ENCODE assay signal across 18 cellular contexts in the genomic region with DNA sequence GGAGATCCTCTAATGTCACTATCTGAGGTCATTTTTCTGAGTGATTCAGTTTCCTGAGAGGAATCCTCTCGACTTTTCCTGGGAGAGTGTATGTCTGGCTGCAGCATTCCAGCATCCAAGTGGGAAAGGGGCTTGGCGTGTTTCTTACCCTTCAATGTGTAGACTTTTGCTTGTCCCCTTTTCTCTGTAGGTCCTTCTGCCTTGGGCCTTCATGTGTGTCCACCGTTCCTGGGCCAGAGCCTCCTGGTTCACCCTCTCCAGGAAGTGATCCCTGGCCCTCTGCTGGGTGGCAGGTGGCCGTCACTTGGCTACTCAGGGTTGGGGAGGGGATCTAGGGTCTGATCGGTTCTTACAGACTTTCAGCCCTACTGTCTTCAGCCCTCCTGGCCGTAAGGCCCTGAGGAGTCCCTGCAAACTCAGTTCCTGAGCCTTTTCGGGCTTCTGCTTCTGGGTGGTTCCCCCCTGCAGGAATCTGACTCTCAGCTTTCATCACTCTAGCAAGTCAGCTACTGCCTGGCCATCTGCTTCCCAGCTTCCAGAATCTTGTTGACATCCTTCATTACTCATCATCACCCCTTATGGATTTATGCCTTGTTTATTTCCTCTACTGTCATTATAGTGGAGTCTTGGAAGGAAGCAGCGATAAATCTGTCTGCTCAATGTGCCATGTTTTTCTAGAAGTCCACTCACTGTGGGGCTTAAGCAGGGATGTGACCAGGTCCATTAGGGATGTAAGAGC. TPM values are rescaled to one million over a fixed set of nuclear protein-coding genes. Genes with fewer than 3 reads are reported as not detected.
DNase-seq lines count a peak whose midpoint lies in the region; ATAC-seq and TF ChIP-seq lines count a peak whose summit lies in the region.
"Had no signal": no experiment of that assay in that cellular context is flagged by ENCODE, and none has a peak within 500 bp of the region (broad histone marks: within the 10 kb centered on the region; RNA-seq: fewer than 3 reads in every experiment).

No MANE protein-coding gene starts in this region.

- peaks cover 2% of the 10 kb centered on the region for H3K9me3 Mint-ChIP-seq in activated naive CD8-positive, alpha-beta T cell treated with anti-CD3 and anti-CD28 coated beads, Interleukin-2, amount 10 ng/mL, durations not matched to agents 7 days and 5 days
- peaks cover 3% of the 10 kb centered on the region for H3K9me3 Mint-ChIP-seq in activated naive CD8-positive, alpha-beta T cell treated with anti-CD3 and anti-CD28 coated beads for 36 hours
- H3K9me3 Mint-ChIP-seq: activated T-helper 1 cell treated with anti-CD3 and anti-CD28 coated beads, Interleukin-12 subunit alpha, Interleukin-12 subunit beta, Interleukin-2, Interleukin-4 antibody, amounts not matched to agents 30 ng/mL and 10 ng/mL and 1 ng/mL, durations not matched to agents 14 hours and 24 hours and 36 hours had no signal

- no peaks in the 10 kb centered on the region for H3K9me3 ChIP-seq in RWPE2 (ENCODE audit: severe bottlenecking)
- H3K9me3 ChIP-seq in vagina, result no peaks in the 10 kb centered on the region
- H3K9me3 ChIP-seq: pancreas had no signal

- TF ChIP-seq POLR2A in vagina (IDR thresholded peaks at IDR 0.05), result no peak

- no peak overlapping the region for H3K27ac Mint-ChIP-seq in activated naive CD8-positive, alpha-beta T cell treated with anti-CD3 and anti-CD28 coated beads, Interleukin-2, amount 10 ng/mL, durations not matched to agents 7 days and 5 days
- H3K27ac Mint-ChIP-seq in activated naive CD8-positive, alpha-beta T cell treated with anti-CD3 and anti-CD28 coated beads for 36 hours, result no peak overlapping the region
- H3K27ac Mint-ChIP-seq: activated T-helper 1 cell treated with anti-CD3 and anti-CD28 coated beads, Interleukin-12 subunit alpha, Interleukin-12 subunit beta, Interleukin-2, Interleukin-4 antibody, amounts not matched to agents 30 ng/mL and 10 ng/mL and 1 ng/mL, durations not matched to agents 14 hours and 24 hours and 36 hours had no signal

- peak; percentile 15 for DNase-seq in activated naive CD8-positive, alpha-beta T cell treated with anti-CD3 and anti-CD28 coated beads, Interleukin-2, amount 10 ng/mL, durations not matched to agents 7 days and 5 days
- no peak for DNase-seq in activated naive CD8-positive, alpha-beta T cell treated with anti-CD3 and anti-CD28 coated beads for 36 hours
- peak; percentile 35 for DNase-seq in RWPE2 (ENCODE audit: low spot score)
- peak; percentile 5 for DNase-seq in glomerular endothelial cell (ENCODE audit: extremely low read depth, low read depth, low spot score)
- DNase-seq in vagina (ENCODE audit: extremely low spot score in 2 of 2), result peak; percentile 62 to 89
- no peak for DNase-seq in stimulated activated CD4-positive, alpha-beta T cell treated with anti-CD3 and anti-CD28 coated beads, Interleukin-4, amount 100 ng/mL, for 1 hour
- no peak for DNase-seq in stimulated activated naive CD4-positive, alpha-beta T cell treated with Interleukin-2 at 50 U/mL for 16 hours (lab: John Stamatoyannopoulos, UW)
- DNase-seq: activated CD4-positive, alpha-beta T cell treated with anti-CD3 and anti-CD28 coated beads for 4 hours; GF-D8; left colon; NCI-H2029; NCI-H69; pancreas; stimulated activated CD4-positive, alpha-beta T cell treated with anti-CD3 and anti-CD28 coated beads, Interleukin-12 subunit alpha, Interleukin-12 subunit beta, amount 100 ng/mL, for 4 hours; substantia nigra; T-helper 2 cell had no signal

- POLR2A ChIA-PET in activated naive CD8-positive, alpha-beta T cell treated with anti-CD3 and anti-CD28 coated beads, Interleukin-2, amount 10 ng/mL, durations not matched to agents 7 days and 5 days (lab: Charles Lee), result no interaction called here

- no peaks in the 10 kb centered on the region for H3K4me1 ChIP-seq in RWPE2 (ENCODE audit: insufficient read depth, poor library complexity, severe bottlenecking)
- no peaks in the 10 kb centered on the region for H3K4me1 ChIP-seq in vagina
- H3K4me1 ChIP-seq: pancreas had no signal

- H3K4me3 ChIP-seq in RWPE2 (ENCODE audit: severe bottlenecking) (no peak overlapping the region), vagina (no peak overlapping the region)
- H3K4me3 ChIP-seq: pancreas had no signal

- H3K36me3 Mint-ChIP-seq in activated naive CD8-positive, alpha-beta T cell treated with anti-CD3 and anti-CD28 coated beads, Interleukin-2, amount 10 ng/mL, durations not matched to agents 7 days and 5 days, result peaks cover 5% of the 10 kb centered on the region
- H3K36me3 Mint-ChIP-seq in activated naive CD8-positive, alpha-beta T cell treated with anti-CD3 and anti-CD28 coated beads for 36 hours, result peaks cover 8% of the 10 kb centered on the region

- H3K36me3 ChIP-seq in RWPE2 (ENCODE audit: low read depth) (no peaks in the 10 kb centered on the region), vagina (no peaks in the 10 kb centered on the region)
- H3K36me3 ChIP-seq: pancreas had no signal

- no peak overlapping the region for H3K4me3 Mint-ChIP-seq in activated naive CD8-positive, alpha-beta T cell treated with anti-CD3 and anti-CD28 coated beads, Interleukin-2, amount 10 ng/mL, durations not matched to agents 7 days and 5 days
- no peak overlapping the region for H3K4me3 Mint-ChIP-seq in activated naive CD8-positive, alpha-beta T cell treated with anti-CD3 and anti-CD28 coated beads for 36 hours
- H3K4me3 Mint-ChIP-seq: activated T-helper 1 cell treated with anti-CD3 and anti-CD28 coated beads, Interleukin-12 subunit alpha, Interleukin-12 subunit beta, Interleukin-2, Interleukin-4 antibody, amounts not matched to agents 30 ng/mL and 10 ng/mL and 1 ng/mL, durations not matched to agents 14 hours and 24 hours and 36 hours had no signal

- peaks cover 1% of the 10 kb centered on the region for H3K4me1 Mint-ChIP-seq in activated naive CD8-positive, alpha-beta T cell treated with anti-CD3 and anti-CD28 coated beads, Interleukin-2, amount 10 ng/mL, durations not matched to agents 7 days and 5 days
- H3K4me1 Mint-ChIP-seq in activated naive CD8-positive, alpha-beta T cell treated with anti-CD3 and anti-CD28 coated beads for 36 hours, result no peaks in the 10 kb centered on the region

- H3K27ac ChIP-seq in RWPE2 (ENCODE audit: poor library complexity, severe bottlenecking) (no peak overlapping the region), vagina (no peak overlapping the region)
- H3K27ac ChIP-seq: pancreas had no signal

- H3K27me3 ChIP-seq in RWPE2 (ENCODE audit: insufficient read depth, poor library complexity, severe bottlenecking), result no peaks in the 10 kb centered on the region
- H3K27me3 ChIP-seq in vagina, result no peaks in the 10 kb centered on the region
- H3K27me3 ChIP-seq: pancreas had no signal

- H3K27me3 Mint-ChIP-seq in activated naive CD8-positive, alpha-beta T cell treated with anti-CD3 and anti-CD28 coated beads, Interleukin-2, amount 10 ng/mL, durations not matched to agents 7 days and 5 days, result peaks cover 6% of the 10 kb centered on the region
- H3K27me3 Mint-ChIP-seq in activated naive CD8-positive, alpha-beta T cell treated with anti-CD3 and anti-CD28 coated beads for 36 hours, result no peaks in the 10 kb centered on the region

- no peak for ATAC-seq in activated naive CD8-positive, alpha-beta T cell treated with anti-CD3 and anti-CD28 coated beads, Interleukin-2, amount 10 ng/mL, durations not matched to agents 7 days and 5 days (ENCODE audit: low read depth)
- ATAC-seq in RWPE2 (ENCODE audit: low read depth), result no peak
- ATAC-seq in activated CD4-positive, CD25-positive, alpha-beta regulatory T cell treated with anti-CD3 and anti-CD28 coated beads, Interleukin-2, amount 50 U/mL, for 24 hours, result no peak
- ATAC-seq: left colon, pancreas had no signal

- intact Hi-C loops in vagina (cut with DNase I), result no loop called here

- no peak for TF ChIP-seq CTCF in RWPE2 (IDR thresholded peaks at IDR 0.05; ENCODE audit: poor library complexity, severe bottlenecking)
- no peak for TF ChIP-seq CTCF in vagina (IDR thresholded peaks at IDR 0.05)

RNA-seq across cellular contexts. Expression of a gene that starts 36.5 kb away (rescaled TPM):
- 1 to 10 TPM; 4.2 TPM for total RNA-seq in activated naive CD8-positive, alpha-beta T cell treated with anti-CD3 and anti-CD28 coated beads, Interleukin-2, amount 10 ng/mL, durations not matched to agents 7 days and 5 days
- total RNA-seq in activated naive CD8-positive, alpha-beta T cell treated with anti-CD3 and anti-CD28 coated beads for 36 hours, result 1 to 10 TPM; 1.1 to 1.3 TPM
- 0.73 and 1.3 TPM in 2 replicates for total RNA-seq in glomerular endothelial cell
- 3.4 TPM for total RNA-seq in vagina

RNA-seq across cellular contexts. Expression of a gene that starts 50.2 kb away (rescaled TPM):
- 1 to 10 TPM; 1.3 to 1.6 TPM for total RNA-seq in activated naive CD8-positive, alpha-beta T cell treated with anti-CD3 and anti-CD28 coated beads, Interleukin-2, amount 10 ng/mL, durations not matched to agents 7 days and 5 days
- 1 to 10 TPM in 1 of 2 experiments, under 1 TPM in 1; 0.76 to 2.4 TPM for total RNA-seq in activated naive CD8-positive, alpha-beta T cell treated with anti-CD3 and anti-CD28 coated beads for 36 hours
- total RNA-seq in glomerular endothelial cell (not detected in 2 replicates), vagina (not detected)

RNA-seq across cellular contexts. Expression of a gene that starts 50.2 kb away (rescaled TPM):
- 10 to 100 TPM; 24.2 to 26.4 TPM for total RNA-seq in activated naive CD8-positive, alpha-beta T cell treated with anti-CD3 and anti-CD28 coated beads, Interleukin-2, amount 10 ng/mL, durations not matched to agents 7 days and 5 days
- total RNA-seq in activated naive CD8-positive, alpha-beta T cell treated with anti-CD3 and anti-CD28 coated beads for 36 hours, result 10 to 100 TPM; 23.7 to 25.3 TPM
- total RNA-seq in glomerular endothelial cell (16.0 and 19.8 TPM in 2 replicates), vagina (13.3 TPM)

Comparison
In these comparisons a context has a peak if more than half of its experiments do, and no peak if none do; other contexts are left out.
1. DNase-seq: peak in activated naive CD8-positive, alpha-beta T cell treated with anti-CD3 and anti-CD28 coated beads, Interleukin-2, amount 10 ng/mL, durations not matched to agents 7 days and 5 days (single experiment), RWPE2 (single experiment), glomerular endothelial cell (single experiment) and vagina (2 of 2); none in activated naive CD8-positive, alpha-beta T cell treated with anti-CD3 and anti-CD28 coated beads for 36 hours (single experiment), stimulated activated CD4-positive, alpha-beta T cell treated with anti-CD3 and anti-CD28 coated beads, Interleukin-4, amount 100 ng/mL, for 1 hour (single experiment) and stimulated activated naive CD4-positive, alpha-beta T cell treated with Interleukin-2 at 50 U/mL for 16 hours (single experiment).